8 cellular contexts compared by ENCODE assay signal in genomic region chr10:104327745-104328635, GRCh38. TPM values are rescaled to one million over a fixed set of nuclear protein-coding genes. Genes with fewer than 3 reads are reported as not detected.
DNase-seq lines count a peak whose midpoint lies in the region; ATAC-seq and TF ChIP-seq lines count a peak whose summit lies in the region.

No MANE protein-coding gene starts in this region.

- H3K9me3 ChIP-seq in KOPT-K1 (ENCODE audit: insufficient read depth, low read length, poor library complexity, severe bottlenecking): no peaks in the 10 kb centered on the region
- no peaks in the 10 kb centered on the region for H3K9me3 ChIP-seq in iPS-18c (ENCODE audit: control insufficient read depth, insufficient read depth, low read length)
- no peaks in the 10 kb centered on the region for H3K9me3 ChIP-seq in smooth muscle cell (replicated peaks; ENCODE audit: low read depth)

- peaks cover 32% of the 10 kb centered on the region for H3F3A ChIP-seq in smooth muscle cell (ENCODE audit: low read depth)

- H3K4me3 ChIP-seq in iPS-18c (ENCODE audit: insufficient read depth, low read depth, low read length) (peak overlapping the region; percentile 32), smooth muscle cell (peak overlapping the region; percentile 35)

- peaks cover 89% of the 10 kb centered on the region for H4K20me1 ChIP-seq in smooth muscle cell (ENCODE audit: low read depth)

- ATAC-seq in HG03139 (IDR thresholded peaks at IDR 0.05; ENCODE audit: unreplicated experiment): no peak

- peak overlapping the region; percentile 68 for H3K27ac ChIP-seq in KOPT-K1 (ENCODE audit: low read depth, low read length, poor library complexity, severe bottlenecking)
- H3K27ac ChIP-seq in angular gyrus (ENCODE audit: low read depth, low read length): peak overlapping the region; percentile 94
- H3K27ac ChIP-seq in smooth muscle cell (ENCODE audit: low read depth): peak overlapping the region; percentile 99

- TF ChIP-seq CTCF in AG09319 (IDR thresholded peaks at IDR 0.05; ENCODE audit: low read depth, low read length) (peak; percentile 6), smooth muscle cell (IDR thresholded peaks at IDR 0.05; ENCODE audit: borderline replicate concordance, insufficient read depth, poor library complexity, severe bottlenecking) (no peak)

- H3K9ac ChIP-seq in smooth muscle cell (ENCODE audit: low read depth): peak overlapping the region; percentile 97

- peaks cover 62% of the 10 kb centered on the region for H3K79me2 ChIP-seq in smooth muscle cell (ENCODE audit: low read depth)

- H2AFZ ChIP-seq in smooth muscle cell (ENCODE audit: low read depth): no peak overlapping the region

- peaks cover 66% of the 10 kb centered on the region for H3K4me1 ChIP-seq in smooth muscle cell (ENCODE audit: low read depth)

- H3K27me3 ChIP-seq in smooth muscle cell (ENCODE audit: low read depth): no peaks in the 10 kb centered on the region

- DNase-seq in AG09319 (ENCODE audit: extremely low read depth, low read depth) (no peak), smooth muscle cell (lab: John Stamatoyannopoulos, UW; ENCODE audit: unreplicated experiment) (peak; percentile 21), NCI-H1092 (lab: John Stamatoyannopoulos, UW) (no peak)
- no peak for DNase-seq in activated CD4-positive, CD25-positive, alpha-beta regulatory T cell treated with anti-CD3 and anti-CD28 coated beads, Interleukin-2, amount 50 U/mL, for 72 hours

- H3K4me2 ChIP-seq in smooth muscle cell: peak overlapping the region; percentile 83

- no peaks in the 10 kb centered on the region for H3K36me3 ChIP-seq in KOPT-K1 (ENCODE audit: insufficient read depth, low read length)
- no peaks in the 10 kb centered on the region for H3K36me3 ChIP-seq in smooth muscle cell (ENCODE audit: low read depth)

- WGBS in smooth muscle cell (ENCODE audit: low lambda C conversion rate): 35% methylated on average over 20 of the region's 20 CpGs

RNA-seq across cellular contexts. Expression of gene ITPRIP, which starts 10.3 kb away (rescaled TPM):
- total RNA-seq in smooth muscle cell: 26.5 and 33.6 TPM in 2 replicates
- polyA plus RNA-seq in smooth muscle cell: 44.5 and 59.3 TPM in 2 replicates

RNA-seq across cellular contexts. Expression of gene CFAP58, which starts 25.6 kb away (rescaled TPM):
- total RNA-seq in smooth muscle cell: 0.04 and 0.54 TPM in 2 replicates
- 0.39 and 0.73 TPM in 2 replicates for polyA plus RNA-seq in smooth muscle cell

RNA-seq across cellular contexts. Expression of gene GSTO2, which starts 59.0 kb away (rescaled TPM):
- 1.8 and 2.1 TPM in 2 replicates for total RNA-seq in smooth muscle cell
- polyA plus RNA-seq in smooth muscle cell: 3.7 and 4.9 TPM in 2 replicates
